9 cellular contexts compared by ENCODE assay signal in genomic region chr5:119328753-119329602, GRCh38. TPM values are rescaled to one million over a fixed set of nuclear protein-coding genes. Genes with fewer than 3 reads are reported as not detected.
DNase-seq lines count a peak whose midpoint lies in the region; ATAC-seq, FAIRE-seq and TF ChIP-seq lines count a peak whose summit lies in the region.
"Had no signal": no experiment of that assay in that cellular context is flagged by ENCODE, and none has a peak within 500 bp of the region (broad histone marks: within the 10 kb centered on the region; RNA-seq: fewer than 3 reads in every experiment).

No MANE protein-coding gene starts in this region.

- H3K36me3 ChIP-seq in esophagus muscularis mucosa (no peaks in the 10 kb centered on the region), left ventricle myocardium inferior (no peaks in the 10 kb centered on the region)

- peak overlapping the region; percentile 92 for H3K27ac Mint-ChIP-seq in activated CD4-positive, alpha-beta T cell treated with anti-CD3 and anti-CD28 coated beads, Interleukin-2, amount 10 ng/mL, durations not matched to agents 24 days and 14 days

- H3K4me1 ChIP-seq in esophagus muscularis mucosa (peaks cover 6 to 44% (median 27%) of the 10 kb centered on the region in 4 donors), left ventricle myocardium inferior (peaks cover 15% of the 10 kb centered on the region)

- H3K9me3 ChIP-seq in esophagus muscularis mucosa (no peaks in the 10 kb centered on the region), left ventricle myocardium inferior (replicated peaks) (no peaks in the 10 kb centered on the region)

- TF ChIP-seq POLR2A in esophagus muscularis mucosa (IDR thresholded peaks at IDR 0.05; ENCODE audit: low read depth): no peak
- TF ChIP-seq POLR2A in H54 (IDR thresholded peaks at IDR 0.05; ENCODE audit: low read depth, low read length): no peak

- ATAC-seq in esophagus mucosa: no peak

- TF ChIP-seq CTCF in HFF-Myc (IDR thresholded peaks at IDR 0.05; ENCODE audit: low read depth, low read length, missing control alignments): no peak
- TF ChIP-seq CTCF in esophagus muscularis mucosa (IDR thresholded peaks at IDR 0.05): no peak
- TF ChIP-seq CTCF in left ventricle myocardium inferior (IDR thresholded peaks at IDR 0.05; ENCODE audit: borderline replicate concordance): no peak

- peak overlapping the region in 3 of 4 donors; percentile 1 to 24 (median 22) for H3K27ac ChIP-seq in esophagus muscularis mucosa (replicated peaks in 1 of 4)
- H3K27ac ChIP-seq in left ventricle myocardium inferior (replicated peaks): no peak overlapping the region
- H3K27ac ChIP-seq: HL-60 had no signal

- H3K9me3 Mint-ChIP-seq in activated CD4-positive, alpha-beta T cell treated with anti-CD3 and anti-CD28 coated beads, Interleukin-2, amount 10 ng/mL, durations not matched to agents 24 days and 14 days: no peaks in the 10 kb centered on the region

- H3K27me3 ChIP-seq in esophagus muscularis mucosa (no peaks in the 10 kb centered on the region), left ventricle myocardium inferior (ENCODE audit: low read depth) (no peaks in the 10 kb centered on the region)

- peak overlapping the region; percentile 73 for H3K4me3 Mint-ChIP-seq in activated CD4-positive, alpha-beta T cell treated with anti-CD3 and anti-CD28 coated beads, Interleukin-2, amount 10 ng/mL, durations not matched to agents 24 days and 14 days

- H3K4me1 Mint-ChIP-seq in activated CD4-positive, alpha-beta T cell treated with anti-CD3 and anti-CD28 coated beads, Interleukin-2, amount 10 ng/mL, durations not matched to agents 24 days and 14 days: peaks cover 74% of the 10 kb centered on the region

- no peak for TF ChIP-seq EP300 in esophagus muscularis mucosa (IDR thresholded peaks at IDR 0.05)

- intact Hi-C loops in activated CD4-positive, alpha-beta T cell treated with anti-CD3 and anti-CD28 coated beads, Interleukin-2, amount 10 ng/mL, durations not matched to agents 24 days and 14 days (cut with micrococcal nuclease): loop anchor here (1.0 to 5.0 kb wide), 3 partner anchors 14 to 42 kb away; no protein-coding TSS in a partner anchor
- intact Hi-C loops in esophagus muscularis mucosa (cut with DNase I) (no loop called here), left ventricle myocardium inferior (cut with micrococcal nuclease) (no loop called here)

- WGBS in esophagus muscularis mucosa: 70% methylated on average over 10 of the region's 10 CpGs

- FAIRE-seq in H54 (lab: Jason Lieb, UNC): no peak

- H3K27me3 Mint-ChIP-seq in activated CD4-positive, alpha-beta T cell treated with anti-CD3 and anti-CD28 coated beads, Interleukin-2, amount 10 ng/mL, durations not matched to agents 24 days and 14 days: no peaks in the 10 kb centered on the region

- H3K4me3 ChIP-seq in HFF-Myc (replicated peaks; ENCODE audit: low read depth, low read length) (no peak overlapping the region), esophagus muscularis mucosa (no peak overlapping the region), left ventricle myocardium inferior (no peak overlapping the region)

- DNase-seq in HFF-Myc (ENCODE audit: extremely low read depth, low read depth): peak; percentile 70
- peak; percentile 86 for DNase-seq in activated CD4-positive, alpha-beta T cell treated with anti-CD3 and anti-CD28 coated beads, Interleukin-2, amount 10 ng/mL, durations not matched to agents 24 days and 14 days
- DNase-seq in esophagus muscularis mucosa (ENCODE audit: extremely low spot score): no peak
- peak in 5 of 6 experiments; percentile 21 to 52 (median 38) for DNase-seq in stimulated activated naive CD4-positive, alpha-beta T cell (lab: John Stamatoyannopoulos, UW)
- DNase-seq in 8988T: no peak
- DNase-seq in H54 (ENCODE audit: insufficient read length, low spot score): no peak
- no peak for DNase-seq in left ventricle myocardium inferior

- H3K36me3 Mint-ChIP-seq in activated CD4-positive, alpha-beta T cell treated with anti-CD3 and anti-CD28 coated beads, Interleukin-2, amount 10 ng/mL, durations not matched to agents 24 days and 14 days (ENCODE audit: low read depth): peaks cover 6% of the 10 kb centered on the region

RNA-seq across cellular contexts. Expression of gene TNFAIP8, which starts 26.8 kb away (rescaled TPM):
- total RNA-seq in activated CD4-positive, alpha-beta T cell treated with anti-CD3 and anti-CD28 coated beads, Interleukin-2, amount 10 ng/mL, durations not matched to agents 24 days and 14 days: 188 and 193 TPM in 2 replicates
- total RNA-seq in esophagus muscularis mucosa (10 to 100 TPM; 20.2 to 26.2 (median 22.5) TPM), esophagus mucosa (15.3 TPM), left ventricle myocardium inferior (3.2 TPM)

Comparison
In these comparisons a context has a peak if more than half of its experiments do, and no peak if none do; other contexts are left out.
1. DNase-seq: peak in HFF-Myc (single experiment), activated CD4-positive, alpha-beta T cell treated with anti-CD3 and anti-CD28 coated beads, Interleukin-2, amount 10 ng/mL, durations not matched to agents 24 days and 14 days (single experiment) and stimulated activated naive CD4-positive, alpha-beta T cell (5 of 6); none in esophagus muscularis mucosa (single experiment), 8988T (single experiment), H54 (single experiment) and left ventricle myocardium inferior (single experiment).